ENCODE assay signal across 14 cellular contexts in the genomic region with DNA sequence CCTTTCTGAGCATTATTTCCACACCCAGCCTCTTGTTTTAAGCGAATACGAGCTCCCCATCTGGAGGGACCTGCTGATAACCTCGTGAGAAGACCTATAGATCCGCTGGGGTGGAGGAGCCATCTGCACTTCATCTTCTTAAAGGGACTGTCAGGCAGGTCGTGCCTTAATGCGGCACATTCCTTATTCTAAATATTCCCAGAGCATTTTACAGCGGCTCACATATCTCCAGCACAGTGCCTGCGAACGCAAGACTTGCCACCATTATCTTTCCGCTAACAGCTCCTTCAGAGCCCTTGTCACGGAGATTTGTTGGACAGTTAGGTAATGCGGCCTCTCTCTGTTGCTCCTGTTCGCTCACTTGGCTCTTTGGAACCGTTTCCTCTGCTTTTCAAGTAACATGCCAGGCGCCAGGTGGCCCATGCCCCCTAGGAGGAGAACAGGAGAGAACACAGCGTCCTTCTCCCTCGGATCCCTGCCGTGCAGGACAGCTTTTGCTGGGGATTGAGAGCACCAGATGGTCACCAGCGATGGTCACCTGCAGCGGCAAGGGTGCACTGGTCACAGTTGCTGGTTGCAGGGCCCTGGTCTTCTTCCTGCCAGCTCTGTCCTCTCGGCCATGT.
"Had no signal": no experiment of that assay in that cellular context is flagged by ENCODE, and none has a peak within 500 bp of the region (broad histone marks: within the 10 kb centered on the region; RNA-seq: fewer than 3 reads in every experiment).

No MANE protein-coding gene starts in this region.

- DNase-seq: activated CD4-positive, alpha-beta T cell treated with anti-CD3 and anti-CD28 coated beads for 36 hours; activated gamma-delta T cell; activated T-cell treated with anti-CD3 and anti-CD28 coated beads, Interleukin-2, amount 50 U/mL, for 1 hour; amygdala; hypothalamus; stimulated activated naive CD4-positive, alpha-beta T cell; T-helper 9 cell; transverse colon had no signal

- H3K27ac ChIP-seq: esophagus muscularis mucosa, transverse colon had no signal

- H3K27me3 Mint-ChIP-seq: activated CD4-positive, alpha-beta T cell treated with anti-CD3 and anti-CD28 coated beads for 36 hours; activated naive CD8-positive, alpha-beta T cell; brain; naive thymus-derived CD8-positive, alpha-beta T cell had no signal

- H3K27ac Mint-ChIP-seq: activated CD4-positive, alpha-beta T cell treated with anti-CD3 and anti-CD28 coated beads for 36 hours; activated naive CD8-positive, alpha-beta T cell had no signal

- H3K27me3 ChIP-seq: dorsolateral prefrontal cortex, esophagus muscularis mucosa, transverse colon had no signal

- H3K9me3 ChIP-seq: esophagus muscularis mucosa, transverse colon had no signal

- H3K9me3 Mint-ChIP-seq: naive thymus-derived CD8-positive, alpha-beta T cell had no signal

- H3K4me3 Mint-ChIP-seq: activated CD4-positive, alpha-beta T cell treated with anti-CD3 and anti-CD28 coated beads for 36 hours; activated naive CD8-positive, alpha-beta T cell; brain; naive thymus-derived CD8-positive, alpha-beta T cell had no signal

- ATAC-seq: activated CD4-positive, alpha-beta T cell treated with anti-CD3 and anti-CD28 coated beads for 36 hours; naive thymus-derived CD8-positive, alpha-beta T cell; sciatic nerve had no signal
